Comparison of ENCODE assay signal across 33 cellular contexts in genomic region chr16:50040710-50041109, GRCh38.
"Had no signal": no experiment of that assay in that cellular context is flagged by ENCODE, and none has a peak within 500 bp of the region (broad histone marks: within the 10 kb centered on the region; RNA-seq: fewer than 3 reads in every experiment).

No MANE protein-coding gene starts in this region.

- H3K27me3 Mint-ChIP-seq: activated CD8-positive, alpha-beta T cell treated with anti-CD3 and anti-CD28 coated beads for 36 hours; activated naive CD8-positive, alpha-beta T cell had no signal

- FAIRE-seq: astrocyte, bronchial epithelial cell, colon, endometrium, endothelial cell of umbilical vein, frontal cortex had no signal

- H3K4me3 Mint-ChIP-seq: activated B cell treated with CpG ODN at 0.5 μM for 24 hours; activated CD8-positive, alpha-beta T cell treated with anti-CD3 and anti-CD28 coated beads for 36 hours; activated naive CD8-positive, alpha-beta T cell; activated T-cell treated with anti-CD3 and anti-CD28 coated beads, Interleukin-2, amount 50 U/mL, for 4 hours; activated T-helper 17 cell treated with anti-CD3 and anti-CD28 coated beads, Interleukin-2, amount 50 U/mL, for 72 hours; central memory CD8-positive, alpha-beta T cell; T-cell; T-helper 1 cell treated with Interleukin-12 subunit alpha and Interleukin-12 subunit beta and Interleukin-4 antibody, amounts not matched to agents 30 μg/mL and 1 μg/mL, for 36 hours had no signal

- DNase-seq: activated B cell treated with CpG ODN at 0.5 μM for 24 hours; activated CD4-positive, alpha-beta T cell treated with anti-CD3 and anti-CD28 coated beads for 48 hours; activated CD4-positive, alpha-beta T cell treated with anti-CD3 and anti-CD28 coated beads, Interleukin-2, amount 50 U/mL, for 1 hour; activated CD4-positive, alpha-beta T cell treated with anti-CD3 and anti-CD28 coated beads, Interleukin-2, amount 50 U/mL, for 48 hours; activated CD8-positive, alpha-beta memory T cell treated with anti-CD3 and anti-CD28 coated beads for 24 hours; activated CD8-positive, alpha-beta T cell treated with anti-CD3 and anti-CD28 coated beads for 36 hours; activated effector memory CD4-positive, alpha-beta T cell treated with Interleukin-2 at 50 U/mL for 16 hours; activated gamma-delta T cell treated with Interleukin-2 at 50 U/mL for 16 hours; activated naive CD4-positive, alpha-beta T cell treated with anti-CD3 and anti-CD28 coated beads, Interleukin-2, amount 50 U/mL, for 16 hours; activated naive CD4-positive, alpha-beta T cell treated with Interleukin-2 at 50 U/mL for 16 hours; activated T-cell treated with anti-CD3 and anti-CD28 coated beads, Interleukin-2, amount 50 U/mL, for 4 hours; amniotic stem cell; anterior cingulate cortex; brain microvascular endothelial cell; cortex of kidney; effector CD8-positive, alpha-beta T cell; foreskin fibroblast; head of caudate nucleus; T-cell; T-helper 9 cell had no signal

- H3K27ac Mint-ChIP-seq: activated B cell treated with CpG ODN at 0.5 μM for 24 hours; activated CD8-positive, alpha-beta T cell treated with anti-CD3 and anti-CD28 coated beads for 36 hours; activated naive CD8-positive, alpha-beta T cell; activated T-helper 17 cell treated with anti-CD3 and anti-CD28 coated beads, Interleukin-2, amount 50 U/mL, for 72 hours; T-cell; T-helper 1 cell treated with Interleukin-12 subunit alpha and Interleukin-12 subunit beta and Interleukin-4 antibody, amounts not matched to agents 30 μg/mL and 1 μg/mL, for 36 hours had no signal

- H3K36me3 ChIP-seq: WERI-Rb-1 had no signal

- H3K4me1 Mint-ChIP-seq: activated T-helper 17 cell treated with anti-CD3 and anti-CD28 coated beads, Interleukin-2, amount 50 U/mL, for 72 hours had no signal

- H3K9me3 Mint-ChIP-seq: activated B cell treated with CpG ODN at 0.5 μM for 24 hours; activated CD8-positive, alpha-beta T cell treated with anti-CD3 and anti-CD28 coated beads for 36 hours; activated T-cell treated with anti-CD3 and anti-CD28 coated beads, Interleukin-2, amount 50 U/mL, for 4 hours; activated T-helper 17 cell treated with anti-CD3 and anti-CD28 coated beads, Interleukin-2, amount 50 U/mL, for 72 hours; central memory CD8-positive, alpha-beta T cell; T-cell; T-helper 1 cell treated with Interleukin-12 subunit alpha and Interleukin-12 subunit beta and Interleukin-4 antibody, amounts not matched to agents 30 μg/mL and 1 μg/mL, for 36 hours had no signal

- H3K27me3 ChIP-seq: brain microvascular endothelial cell had no signal

- ATAC-seq: activated CD4-positive, CD25-positive, alpha-beta regulatory T cell treated with anti-CD3 and anti-CD28 coated beads, Interleukin-2, amount 50 U/mL, for 24 hours; activated CD8-positive, alpha-beta T cell treated with anti-CD3 and anti-CD28 coated beads for 36 hours; activated T-cell treated with anti-CD3 and anti-CD28 coated beads, Interleukin-2, amount 50 U/mL, for 4 hours; activated T-helper 17 cell treated with anti-CD3 and anti-CD28 coated beads, Interleukin-2, amount 50 U/mL, for 72 hours; T-cell had no signal

- H3K27ac ChIP-seq: brain microvascular endothelial cell, epithelial cell of prostate, WERI-Rb-1 had no signal
